ENCODE assay signal across 15 cellular contexts in genomic region chr9:9792144-9792857, GRCh38.
DNase-seq lines count a peak whose midpoint lies in the region; ATAC-seq lines count a peak whose summit lies in the region.
"Had no signal": no experiment of that assay in that cellular context is flagged by ENCODE, and none has a peak within 500 bp of the region (broad histone marks: within the 10 kb centered on the region; RNA-seq: fewer than 3 reads in every experiment).

No MANE protein-coding gene starts in this region.

- DNase-seq in NCI-H1930 (lab: John Stamatoyannopoulos, UW) (no peak), left lobe of liver (ENCODE audit: low spot score) (no peak), hepatic stellate cell (ENCODE audit: low spot score) (no peak)
- DNase-seq: activated CD4-positive, CD25-positive, alpha-beta regulatory T cell; activated gamma-delta T cell treated with Interleukin-2 at 50 U/mL for 16 hours; COR-L47; dorsolateral prefrontal cortex; stimulated activated naive CD8-positive, alpha-beta T cell treated with anti-CD3 and anti-CD28 coated beads, Interleukin-15, Interleukin-2, amounts not matched to agents 100 U/mL and 50 U/mL, for 24 hours; T-cell had no signal

- ATAC-seq in GM18498 (IDR thresholded peaks at IDR 0.05; ENCODE audit: unreplicated experiment) (peak; percentile 77), GM19397 (IDR thresholded peaks at IDR 0.05; ENCODE audit: unreplicated experiment) (peak; percentile 86), HG02840 (IDR thresholded peaks at IDR 0.05; ENCODE audit: low FRiP score, unreplicated experiment) (peak; percentile 65), HG03571 (IDR thresholded peaks at IDR 0.05; ENCODE audit: unreplicated experiment) (peak; percentile 79), left lobe of liver (no peak), HG03039 (IDR thresholded peaks at IDR 0.05; ENCODE audit: unreplicated experiment) (no peak)
- ATAC-seq: Panc1; stimulated activated naive CD8-positive, alpha-beta T cell treated with anti-CD3 and anti-CD28 coated beads, Interleukin-15, Interleukin-2, amounts not matched to agents 100 U/mL and 50 U/mL, for 24 hours; T-cell had no signal

Comparison
In these comparisons a context has a peak if more than half of its experiments do, and no peak if none do; other contexts are left out.
1. ATAC-seq: peak in GM18498 (single experiment), GM19397 (single experiment), HG02840 (single experiment) and HG03571 (single experiment); none in left lobe of liver (single experiment) and HG03039 (single experiment).